ENCODE assay signal across 10 cellular contexts in the genomic region with DNA sequence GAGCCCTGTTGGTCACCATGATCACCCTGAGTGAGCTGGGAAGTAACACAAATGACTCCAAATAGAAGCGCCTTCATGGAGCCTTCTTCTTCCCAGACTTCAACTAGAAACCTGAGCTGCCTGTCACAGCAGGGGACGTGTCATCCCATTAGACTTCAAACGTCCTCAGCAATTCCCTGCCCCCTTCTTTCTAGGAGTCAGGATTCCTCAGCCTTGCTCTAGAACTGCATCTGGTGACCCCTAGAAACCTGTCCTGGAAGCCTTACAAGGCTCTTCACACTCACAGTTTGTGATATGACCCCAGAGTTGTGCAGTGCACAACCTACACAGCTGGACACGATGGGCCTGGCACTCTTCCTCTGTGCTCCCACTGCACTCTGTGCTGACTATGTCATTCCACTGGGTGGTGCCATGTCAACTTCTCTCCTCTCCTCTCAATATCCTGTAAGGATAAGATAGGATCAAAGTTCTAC. TPM values are rescaled to one million over a fixed set of nuclear protein-coding genes. Genes with fewer than 3 reads are reported as not detected.
A peak's percentile ranks its signal among the peaks of the same experiment; 100 is the strongest.
DNase-seq lines count a peak whose midpoint lies in the region; ATAC-seq, FAIRE-seq and TF ChIP-seq lines count a peak whose summit lies in the region.
"Had no signal": no experiment of that assay in that cellular context is flagged by ENCODE, and none has a peak within 500 bp of the region (broad histone marks: within the 10 kb centered on the region; RNA-seq: fewer than 3 reads in every experiment).

No MANE protein-coding gene starts in this region.

- TF ChIP-seq CTCF in HCT116 (IDR thresholded peaks at IDR 0.05 in 2 of 3, conservative IDR thresholded peaks at IDR 0.05 in 1 of 3; ENCODE audit: borderline replicate concordance in 1 of 3, insufficient read depth in 1 of 3, low read depth in 2 of 3, low read length in 2 of 3), result peak; percentile 47 to 54 (median 52)
- no peak for TF ChIP-seq CTCF in Panc1 (IDR thresholded peaks at IDR 0.05)
- peak in 2 of 3 experiments; percentile 13 to 48 for TF ChIP-seq CTCF in keratinocyte (optimal IDR thresholded peaks at IDR 0.05 in 1 of 3, IDR thresholded peaks at IDR 0.05 in 1 of 3, conservative IDR thresholded peaks at IDR 0.05 in 1 of 3; ENCODE audit: extremely low read depth in 1 of 3, insufficient read depth in 2 of 3, low read length in 3 of 3)
- TF ChIP-seq CTCF in hepatocyte (IDR thresholded peaks at IDR 0.05; ENCODE audit: poor library complexity), result no peak

- DNase-seq in HCT116 (ENCODE audit: low read depth, low spot score) (no peak), Panc1 (ENCODE audit: low read depth, low spot score) (no peak), keratinocyte (ENCODE audit: low read depth, low spot score) (no peak), NCI-H748 treated with DMSO at 0.1 percent for 48 hours (lab: John Stamatoyannopoulos, UW) (no peak), hepatocyte (ENCODE audit: low spot score) (no peak)
- no peak for DNase-seq in activated effector memory CD4-positive, alpha-beta T cell treated with Interleukin-2 at 50 U/mL for 16 hours
- DNase-seq: spleen had no signal

- intact Hi-C loops in HCT116 (cut with micrococcal nuclease), result loop anchor here (5.0 kb wide), 1 partner anchor 159 kb away; no protein-coding TSS in a partner anchor
- intact Hi-C loops in Panc1 (cut with micrococcal nuclease; ENCODE audit: unreplicated experiment), result loop anchor here (2.0 kb wide), 1 partner anchor 47 kb away; no protein-coding TSS in a partner anchor

- POLR2A ChIA-PET in HCT116 (lab: Charles Lee), result interaction anchor here (0.8 to 1.6 kb wide), 2 partner anchors 47 to 56 kb away, joined by 3 to 6 read pairs; no protein-coding TSS in a partner anchor
- POLR2A ChIA-PET in Panc1 (lab: Charles Lee), result interaction anchor here (0.6 kb wide), 1 partner anchor 143 kb away, joined by 8 read pairs; no protein-coding TSS in a partner anchor

- H3K9ac ChIP-seq in HCT116 (ENCODE audit: low read length), result no peak overlapping the region
- no peak overlapping the region for H3K9ac ChIP-seq in keratinocyte (ENCODE audit: control insufficient read depth, extremely low read depth, insufficient read depth, low read length)

- H3K27me3 ChIP-seq in HCT116 (ENCODE audit: insufficient read depth, low read length), result peaks cover 12% of the 10 kb centered on the region; the same call in 1 of the 2 replicates
- peaks cover 11% of the 10 kb centered on the region for H3K27me3 ChIP-seq in Panc1 (ENCODE audit: control insufficient read depth, insufficient read depth, low read length)
- peaks cover 9% of the 10 kb centered on the region for H3K27me3 ChIP-seq in keratinocyte (ENCODE audit: control insufficient read depth, extremely low read depth, insufficient read depth, low read length)
- H3K27me3 ChIP-seq in hepatocyte, result peaks cover 19% of the 10 kb centered on the region

- peak overlapping the region; percentile 40 for H3K4me2 ChIP-seq in HCT116 (ENCODE audit: low read length)
- H3K4me2 ChIP-seq in keratinocyte (ENCODE audit: control insufficient read depth, extremely low read depth, insufficient read depth, low read depth, low read length), result no peak overlapping the region
- no peak overlapping the region for H3K4me2 ChIP-seq in hepatocyte

- in situ Hi-C loops in Panc1 (cut with HindIII; ENCODE audit: low pct_unique_long_range_greater_than_20kb, low sequenced_read_pairs), result no loop called here

- no peak for FAIRE-seq in keratinocyte (lab: Jason Lieb, UNC)

- BruUV-seq in HCT116 (replicated peaks; lab: Mats Ljungman, UMichigan), result no TSS peak
- BruUV-seq in Panc1 (replicated peaks; lab: Mats Ljungman, UMichigan), result no TSS peak

- H3K36me3 ChIP-seq in HCT116 (ENCODE audit: control insufficient read depth in 1 of 2, insufficient read depth in 2 of 2, low read length in 2 of 2), result no peaks in the 10 kb centered on the region
- no peaks in the 10 kb centered on the region for H3K36me3 ChIP-seq in Panc1 (ENCODE audit: control insufficient read depth, insufficient read depth, low read length)
- no peaks in the 10 kb centered on the region for H3K36me3 ChIP-seq in keratinocyte (ENCODE audit: control insufficient read depth in 2 of 2, extremely low read depth in 1 of 2, insufficient read depth in 2 of 2, low read length in 2 of 2)
- no peaks in the 10 kb centered on the region for H3K36me3 ChIP-seq in hepatocyte (replicated peaks; ENCODE audit: insufficient read depth, low read depth)
- H3K36me3 ChIP-seq: spleen had no signal

- H3K4me3 ChIP-seq in HCT116 (replicated peaks in 1 of 2; ENCODE audit: low read depth in 1 of 2, low read length in 2 of 2), result no peak overlapping the region
- no peak overlapping the region for H3K4me3 ChIP-seq in Panc1 (ENCODE audit: low read depth in 2 of 2, low read length in 2 of 2)
- no peak overlapping the region for H3K4me3 ChIP-seq in keratinocyte (ENCODE audit: control insufficient read depth in 2 of 3, extremely low read depth in 1 of 3, insufficient read depth in 2 of 3, low read depth in 1 of 3, low read length in 3 of 3)
- H3K4me3 ChIP-seq in hepatocyte, result no peak overlapping the region
- H3K4me3 ChIP-seq: lung, spleen had no signal

- H3K9me3 ChIP-seq in HCT116 (ENCODE audit: control insufficient read depth in 1 of 2, insufficient read depth in 1 of 2, low read depth in 1 of 2, low read length in 2 of 2), result no peaks in the 10 kb centered on the region
- H3K9me3 ChIP-seq in Panc1 (ENCODE audit: control insufficient read depth, insufficient read depth, low read depth, low read length), result no peaks in the 10 kb centered on the region
- H3K9me3 ChIP-seq in keratinocyte (ENCODE audit: control insufficient read depth, low read depth, low read length), result no peaks in the 10 kb centered on the region
- H3K9me3 ChIP-seq in hepatocyte (ENCODE audit: low read depth), result no peaks in the 10 kb centered on the region
- H3K9me3 ChIP-seq: spleen had no signal

- peak; percentile 61 for TF ChIP-seq RAD21 in HCT116 (IDR thresholded peaks at IDR 0.05; ENCODE audit: low read depth)

- TF ChIP-seq POLR2A in HCT116 (IDR thresholded peaks at IDR 0.05; ENCODE audit: borderline replicate concordance, extremely low read depth, insufficient read depth, insufficient read length), result no peak

- CTCF ChIA-PET in HCT116 (lab: Charles Lee), result interaction anchor here (0.7 to 2.9 kb wide), 21 partner anchors 8 to 598 kb away, joined by 3 to 17 read pairs (median 4); partner anchors contain the start of genes LENG8, MBOAT7, PRPF31 and TFPT
- CTCF ChIA-PET in Panc1 (lab: Charles Lee), result interaction anchor here (0.6 to 1.7 kb wide), 5 partner anchors 12 to 186 kb away, joined by 3 to 7 read pairs (median 5); no protein-coding TSS in a partner anchor

- RAD21 ChIA-PET in HCT116 (lab: Charles Lee; ENCODE audit: low non-redundant PET in 1 of 2, low total read pairs in 2 of 2, uncharacterized antibody in 2 of 2, unreplicated experiment in 2 of 2), result interaction anchor here (0.5 to 0.9 kb wide), 3 partner anchors 46 to 1966 kb away, joined by 3 to 4 read pairs (median 3); no protein-coding TSS in a partner anchor

- dilution Hi-C loops in keratinocyte (cut with MboI; ENCODE audit: extremely low pct_ligation_motif_present, low sequenced_read_pairs), result no loop called here

- H2AFZ ChIP-seq in HCT116 (ENCODE audit: low read depth, low read length, poor library complexity, severe bottlenecking), result peak overlapping the region; percentile 23
- no peak overlapping the region for H2AFZ ChIP-seq in keratinocyte (ENCODE audit: control insufficient read depth, low read length)
- no peak overlapping the region for H2AFZ ChIP-seq in hepatocyte

- H3K79me2 ChIP-seq in HCT116 (ENCODE audit: insufficient read depth, low read length) (no peaks in the 10 kb centered on the region), keratinocyte (ENCODE audit: control insufficient read depth, insufficient read depth, low read length) (no peaks in the 10 kb centered on the region), hepatocyte (no peaks in the 10 kb centered on the region)

- no peaks in the 10 kb centered on the region for H3K9me2 ChIP-seq in HCT116 (ENCODE audit: insufficient read depth)
- H3K9me2 ChIP-seq in hepatocyte (replicated peaks; ENCODE audit: insufficient read depth), result no peaks in the 10 kb centered on the region

- ATAC-seq in HCT116 (peak; percentile 94), Panc1 (peak; percentile 84)
- ATAC-seq: activated CD4-positive, alpha-beta T cell treated with anti-CD3 and anti-CD28 coated beads for 36 hours had no signal

- H3K4me1 ChIP-seq in HCT116 (ENCODE audit: control insufficient read depth in 1 of 2, insufficient read depth in 2 of 2, low read length in 2 of 2) (peaks cover 7 to 14% of the 10 kb centered on the region in 2 experiments; a peak in 3 of 4 replicates), Panc1 (ENCODE audit: control insufficient read depth, insufficient read depth, low read length) (peaks cover 6% of the 10 kb centered on the region; the same call in 1 of the 2 replicates), keratinocyte (ENCODE audit: control insufficient read depth, extremely low read depth, insufficient read depth, low read length) (no peaks in the 10 kb centered on the region), hepatocyte (ENCODE audit: insufficient read depth) (no peaks in the 10 kb centered on the region)

- H3K27ac ChIP-seq in HCT116 (ENCODE audit: low read depth, low read length) (no peak overlapping the region), Panc1 (ENCODE audit: low read length) (no peak overlapping the region), keratinocyte (ENCODE audit: control insufficient read depth, insufficient read depth, low read length) (no peak overlapping the region), hepatocyte (no peak overlapping the region)

- 28% methylated on average over 4 of the region's 4 CpGs for WGBS in hepatocyte (ENCODE audit: low lambda C conversion rate, missing lambda C conversion rate)

- H4K20me1 ChIP-seq in HCT116 (ENCODE audit: insufficient read depth) (no peaks in the 10 kb centered on the region), keratinocyte (ENCODE audit: control insufficient read depth, extremely low read depth, insufficient read depth, low read length) (no peaks in the 10 kb centered on the region), hepatocyte (ENCODE audit: insufficient read depth, poor library complexity, severe bottlenecking) (no peaks in the 10 kb centered on the region)

- no peaks in the 10 kb centered on the region for H3K9me1 ChIP-seq in keratinocyte (ENCODE audit: control insufficient read depth, extremely low read depth, insufficient read depth, low read length)

RNA-seq across cellular contexts. Expression of gene TTYH1, which starts 23.6 kb away (rescaled TPM):
- 0.37 TPM for total RNA-seq in HCT116 (2021; ENCODE audit: unreplicated experiment)
- polyA plus RNA-seq in HCT116 (2012), result 0.92 and 1.2 TPM in 2 replicates
- 0.62 TPM for total RNA-seq in Panc1 (2021; ENCODE audit: unreplicated experiment)
- 1.4 TPM for polyA plus RNA-seq in Panc1 (2012; ENCODE audit: insufficient read length)
- 0.05 to 0.13 TPM in 2 of 3 replicates, not detected in the other for polyA plus RNA-seq in keratinocyte
- 0.96 TPM for polyA plus RNA-seq in keratinocyte (2011; ENCODE audit: low read depth)
- 0.14 TPM in 1 of 2 replicates, not detected in the other for polyA plus RNA-seq in keratinocyte (2011; cell fraction: cytosol; rRNA removed)
- not detected in 2 replicates for polyA plus RNA-seq in keratinocyte (2011; cell fraction: nucleus; rRNA removed)
- 0.07 and 0.73 TPM in 2 replicates for polyA plus RNA-seq in keratinocyte (2012; ENCODE audit: low replicate concordance)
- polyA minus RNA-seq in keratinocyte, result not detected in 3 replicates
- polyA minus RNA-seq in keratinocyte (2011; cell fraction: cytosol; rRNA and poly(A)+ RNA removed), result not detected
- not detected in 2 replicates for polyA minus RNA-seq in keratinocyte (2011; cell fraction: nucleus; rRNA and poly(A)+ RNA removed)
- total RNA-seq in hepatocyte, result 7.0 and 7.1 TPM in 2 replicates
- polyA plus RNA-seq in hepatocyte, result 11.0 and 19.3 TPM in 2 replicates

RNA-seq across cellular contexts. Expression of gene LAIR1, which starts 26.9 kb away (rescaled TPM):
- 0.89 TPM for total RNA-seq in HCT116 (2021; ENCODE audit: unreplicated experiment)
- 0.34 and 0.39 TPM in 2 replicates for polyA plus RNA-seq in HCT116 (2012)
- total RNA-seq in Panc1 (2021; ENCODE audit: unreplicated experiment), result 0.05 TPM
- polyA plus RNA-seq in Panc1 (2012; ENCODE audit: insufficient read length), result not detected
- polyA plus RNA-seq in keratinocyte, result not detected in 3 replicates
- not detected for polyA plus RNA-seq in keratinocyte (2011; ENCODE audit: low read depth)
- not detected in 2 replicates for polyA plus RNA-seq in keratinocyte (2011; cell fraction: cytosol; rRNA removed)
- not detected in 2 replicates for polyA plus RNA-seq in keratinocyte (2011; cell fraction: nucleus; rRNA removed)
- polyA plus RNA-seq in keratinocyte (2012; ENCODE audit: low replicate concordance), result not detected in 2 replicates
- not detected in 3 replicates for polyA minus RNA-seq in keratinocyte
- not detected for polyA minus RNA-seq in keratinocyte (2011; cell fraction: cytosol; rRNA and poly(A)+ RNA removed)
- not detected in 2 replicates for polyA minus RNA-seq in keratinocyte (2011; cell fraction: nucleus; rRNA and poly(A)+ RNA removed)
- 0.20 and 3.9 TPM in 2 replicates for total RNA-seq in hepatocyte
- polyA plus RNA-seq in hepatocyte, result 1.8 and 2.2 TPM in 2 replicates

RNA-seq across cellular contexts. Expression of gene LILRA4, which starts 52.7 kb away (rescaled TPM):
- not detected for total RNA-seq in HCT116 (2021; ENCODE audit: unreplicated experiment)
- not detected in 2 replicates for polyA plus RNA-seq in HCT116 (2012)
- total RNA-seq in Panc1 (2021; ENCODE audit: unreplicated experiment), result not detected
- not detected for polyA plus RNA-seq in Panc1 (2012; ENCODE audit: insufficient read length)
- not detected in 3 replicates for polyA plus RNA-seq in keratinocyte
- polyA plus RNA-seq in keratinocyte (2011; ENCODE audit: low read depth), result not detected
- polyA plus RNA-seq in keratinocyte (2011; cell fraction: cytosol; rRNA removed), result not detected in 2 replicates
- not detected in 2 replicates for polyA plus RNA-seq in keratinocyte (2011; cell fraction: nucleus; rRNA removed)
- polyA plus RNA-seq in keratinocyte (2012; ENCODE audit: low replicate concordance), result not detected in 2 replicates
- not detected in 3 replicates for polyA minus RNA-seq in keratinocyte
- polyA minus RNA-seq in keratinocyte (2011; cell fraction: cytosol; rRNA and poly(A)+ RNA removed), result not detected
- not detected in 2 replicates for polyA minus RNA-seq in keratinocyte (2011; cell fraction: nucleus; rRNA and poly(A)+ RNA removed)
- not detected in 2 replicates for total RNA-seq in hepatocyte
- not detected in 2 replicates for polyA plus RNA-seq in hepatocyte
- total RNA-seq: activated CD4-positive, alpha-beta T cell treated with anti-CD3 and anti-CD28 coated beads for 36 hours; activated T-helper 17 cell treated with anti-CD3 and anti-CD28 coated beads, Interleukin-2, amount 50 U/mL, for 72 hours had no signal

RNA-seq across cellular contexts. Expression of gene LENG8, which starts 57.4 kb away (rescaled TPM):
- 196 TPM for total RNA-seq in HCT116 (2021; ENCODE audit: unreplicated experiment)
- 108 and 110 TPM in 2 replicates for polyA plus RNA-seq in HCT116 (2012)
- 268 TPM for total RNA-seq in Panc1 (2021; ENCODE audit: unreplicated experiment)
- polyA plus RNA-seq in Panc1 (2012; ENCODE audit: insufficient read length), result 274 TPM
- 29.4 to 75.6 TPM (median 33.4 TPM) in 3 replicates for polyA plus RNA-seq in keratinocyte
- 32.7 TPM for polyA plus RNA-seq in keratinocyte (2011; ENCODE audit: low read depth)
- polyA plus RNA-seq in keratinocyte (2011; cell fraction: cytosol; rRNA removed), result 4.1 and 6.2 TPM in 2 replicates
- polyA plus RNA-seq in keratinocyte (2011; cell fraction: nucleus; rRNA removed), result 793 and 1,107 TPM in 2 replicates
- polyA plus RNA-seq in keratinocyte (2012; ENCODE audit: low replicate concordance), result 45.7 and 76.8 TPM in 2 replicates
- polyA minus RNA-seq in keratinocyte, result 61.8 to 117 TPM (median 66.2 TPM) in 3 replicates
- polyA minus RNA-seq in keratinocyte (2011; cell fraction: cytosol; rRNA and poly(A)+ RNA removed), result 29.4 TPM
- 115 and 133 TPM in 2 replicates for polyA minus RNA-seq in keratinocyte (2011; cell fraction: nucleus; rRNA and poly(A)+ RNA removed)
- 36.6 and 40.9 TPM in 2 replicates for total RNA-seq in hepatocyte
- 54.0 and 69.7 TPM in 2 replicates for polyA plus RNA-seq in hepatocyte

Comparison
In these comparisons a context has a peak if more than half of its experiments do, and no peak if none do; other contexts are left out.
1. CTCF ChIP-seq: peak in HCT116 (3 of 3) and keratinocyte (2 of 3); none in Panc1 (single experiment) and hepatocyte (single experiment).